12 cellular contexts compared by ENCODE assay signal in the genomic region with DNA sequence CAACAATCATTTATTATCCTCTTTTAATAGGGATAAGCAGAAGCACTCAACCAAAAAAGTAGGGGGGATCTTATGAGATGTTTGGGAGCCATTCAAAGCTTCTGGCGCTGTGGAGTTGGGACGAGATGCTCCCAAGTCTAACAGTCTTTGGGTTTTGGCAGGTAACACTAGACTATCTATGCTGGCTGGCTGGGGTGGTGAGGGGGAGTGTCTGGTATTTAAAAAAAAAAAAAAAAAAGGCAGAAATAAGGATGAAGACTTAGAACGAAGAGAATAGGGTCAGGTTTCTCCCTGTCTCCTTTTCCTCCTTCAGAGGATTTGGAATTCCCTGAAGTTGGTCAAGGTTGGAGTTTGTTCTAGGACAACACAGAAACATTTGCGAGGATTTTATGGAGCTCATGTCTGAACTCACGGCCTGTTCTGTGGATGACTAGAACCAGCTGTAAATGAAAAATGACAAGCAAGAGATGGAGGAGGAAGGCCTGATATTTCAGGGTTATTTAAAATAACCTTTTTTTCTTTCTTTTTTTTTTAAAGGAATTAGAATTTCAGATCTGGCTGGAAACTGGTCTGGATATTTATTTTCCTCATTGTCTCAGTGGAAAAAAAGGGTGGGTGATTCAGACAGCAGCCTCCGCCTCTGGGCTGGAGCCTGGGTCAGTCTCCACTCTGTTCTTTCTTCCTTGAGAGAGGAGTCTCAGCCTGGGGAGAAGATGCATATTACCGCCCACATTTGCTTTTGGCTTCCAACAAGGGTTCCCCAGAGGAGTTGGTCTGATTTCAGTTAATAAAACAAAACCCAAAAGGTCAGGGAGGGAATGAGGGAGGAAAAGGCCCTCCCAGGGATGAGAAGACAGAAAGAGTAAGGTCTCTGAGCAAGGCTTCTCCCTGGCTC.
DNase-seq lines count a peak whose midpoint lies in the region; ATAC-seq and TF ChIP-seq lines count a peak whose summit lies in the region.
"Had no signal": no experiment of that assay in that cellular context is flagged by ENCODE, and none has a peak within 500 bp of the region (broad histone marks: within the 10 kb centered on the region; RNA-seq: fewer than 3 reads in every experiment).

No MANE protein-coding gene starts in this region.

- H3K4me3 ChIP-seq in esophagus squamous epithelium (no peak overlapping the region), lower lobe of right lung (no peak overlapping the region), stomach (no peak overlapping the region)
- H3K4me3 ChIP-seq: PC-9 had no signal

- WGBS in esophagus squamous epithelium, 2 donors = 69 to 80% methylated on average over 7 of the region's 7 CpGs
- WGBS in stomach, 5 donors = 76 to 84% (median 83%) methylated on average over 7 of the region's 7 CpGs

- DNase-seq in GM03348 (ENCODE audit: low spot score) = peak; percentile 74
- no peak for DNase-seq in esophagus squamous epithelium (lab: John Stamatoyannopoulos, UW)
- no peak for DNase-seq in lower lobe of right lung
- DNase-seq in stomach = no peak
- DNase-seq in stimulated activated CD8-positive, alpha-beta memory T cell treated with anti-CD3 and anti-CD28 coated beads, Interleukin-4, amount 100 ng/mL, for 48 hours = no peak
- no peak for DNase-seq in erythroblast (lab: John Stamatoyannopoulos, UW)
- no peak for DNase-seq in HT-29 (ENCODE audit: low spot score)
- DNase-seq: activated CD8-positive, alpha-beta T cell treated with anti-CD3 and anti-CD28 coated beads, Interleukin-2, amount 10 ng/mL, durations not matched to agents 7 days and 5 days; NCI-H2171 treated with DMSO at 0.1 percent for 48 hours; PC-9; T-helper 17 cell had no signal

- no peaks in the 10 kb centered on the region for H3K27me3 ChIP-seq in esophagus squamous epithelium
- no peaks in the 10 kb centered on the region for H3K27me3 ChIP-seq in lower lobe of right lung (ENCODE audit: low read depth)
- no peaks in the 10 kb centered on the region for H3K27me3 ChIP-seq in stomach

- TF ChIP-seq POLR2A in esophagus squamous epithelium (IDR thresholded peaks at IDR 0.05) (no peak), stomach (IDR thresholded peaks at IDR 0.05) (no peak), erythroblast (IDR thresholded peaks at IDR 0.05; ENCODE audit: low read length) (no peak)

- H3K27ac ChIP-seq in esophagus squamous epithelium = peak overlapping the region in 3 of 4 donors; percentile 4 to 57 (median 38)
- peak overlapping the region; percentile 42 for H3K27ac ChIP-seq in lower lobe of right lung
- peak overlapping the region in 4 of 5 donors; percentile 23 to 57 (median 41) for H3K27ac ChIP-seq in stomach
- H3K27ac ChIP-seq: PC-9 had no signal

- intact Hi-C loops in esophagus squamous epithelium (cut with DNase I) (no loop called here), lower lobe of right lung (cut with DNase I) (no loop called here), stomach (cut with DNase I; ENCODE audit: low total_unique reads) (no loop called here)

- no peak for TF ChIP-seq EP300 in stomach (IDR thresholded peaks at IDR 0.05)

- ATAC-seq in lower lobe of right lung = peak in 1 of 2 donors; percentile 70
- no peak for ATAC-seq in HG02588 (IDR thresholded peaks at IDR 0.05; ENCODE audit: unreplicated experiment)
- ATAC-seq: activated CD8-positive, alpha-beta T cell treated with anti-CD3 and anti-CD28 coated beads, Interleukin-2, amount 10 ng/mL, durations not matched to agents 7 days and 5 days; T-helper 17 cell had no signal

- H3K36me3 ChIP-seq in esophagus squamous epithelium (peaks cover 0 to 15% (median 0%) of the 10 kb centered on the region in 3 donors), lower lobe of right lung (no peaks in the 10 kb centered on the region), stomach (peaks cover 0 to 23% (median 10%) of the 10 kb centered on the region in 4 donors)

- H3K9me3 ChIP-seq in esophagus squamous epithelium = peaks cover 0 to 11% (median 8%) of the 10 kb centered on the region in 3 donors
- peaks cover 8% of the 10 kb centered on the region for H3K9me3 ChIP-seq in lower lobe of right lung
- peaks cover 0 to 15% (median 7%) of the 10 kb centered on the region in 4 donors for H3K9me3 ChIP-seq in stomach

- no peak for TF ChIP-seq CTCF in esophagus squamous epithelium (IDR thresholded peaks at IDR 0.05)
- no peak for TF ChIP-seq CTCF in lower lobe of right lung (IDR thresholded peaks at IDR 0.05)
- no peak for TF ChIP-seq CTCF in stomach (IDR thresholded peaks at IDR 0.05)

- H3K4me1 ChIP-seq in esophagus squamous epithelium = peaks cover 0 to 15% (median 0%) of the 10 kb centered on the region in 3 donors
- peaks cover 21% of the 10 kb centered on the region for H3K4me1 ChIP-seq in lower lobe of right lung
- peaks cover 0 to 18% (median 9%) of the 10 kb centered on the region in 4 donors for H3K4me1 ChIP-seq in stomach
